In the genomic region with DNA sequence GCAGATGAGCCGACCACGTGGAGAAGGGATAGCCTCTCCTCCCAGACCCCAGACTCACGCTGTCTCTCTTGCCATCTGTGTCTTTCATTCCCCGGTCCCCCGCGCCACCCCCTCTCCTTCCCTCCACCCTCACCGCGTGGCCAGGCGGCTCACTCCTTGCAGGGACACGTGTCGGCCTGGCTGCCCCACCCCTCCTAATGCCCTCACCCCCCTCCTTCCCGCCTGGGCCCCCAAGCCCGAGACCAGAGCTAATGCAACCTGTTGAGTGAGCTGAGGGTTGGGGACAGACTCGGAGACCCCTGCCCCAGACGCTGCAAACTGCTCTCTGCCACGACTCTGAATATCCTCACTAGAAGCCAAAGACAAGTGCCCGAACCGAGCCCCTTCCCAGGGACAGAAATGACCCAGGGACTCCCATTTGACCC, we compare ENCODE assay signal across 8 cellular contexts. TPM values are rescaled to one million over a fixed set of nuclear protein-coding genes. Genes with fewer than 3 reads are reported as not detected.
A peak's percentile ranks its signal among the peaks of the same experiment; 100 is the strongest.
DNase-seq lines count a peak whose midpoint lies in the region; ATAC-seq, FAIRE-seq and TF ChIP-seq lines count a peak whose summit lies in the region.

No MANE protein-coding gene starts in this region.

- H3K4me1 ChIP-seq in CD8-positive, alpha-beta memory T cell (ENCODE audit: insufficient read depth, low read length): peaks cover 13% of the 10 kb centered on the region

- TF ChIP-seq CTCF in HL-60 (IDR thresholded peaks at IDR 0.05; ENCODE audit: insufficient read depth, low read length) (no peak), glutamatergic neuron (IDR thresholded peaks at IDR 0.05; ENCODE audit: partially characterized antibody, unreplicated experiment) (no peak)

- no peaks in the 10 kb centered on the region for H3K9me3 Mint-ChIP-seq in CD8-positive, alpha-beta memory T cell
- no peaks in the 10 kb centered on the region for H3K9me3 Mint-ChIP-seq in activated CD8-positive, alpha-beta memory T cell treated with anti-CD3 and anti-CD28 coated beads, Interleukin-2, amount 10 ng/mL, durations not matched to agents 7 days and 5 days (ENCODE audit: low read depth)
- peaks cover 23% of the 10 kb centered on the region for H3K9me3 Mint-ChIP-seq in glutamatergic neuron (ENCODE audit: unreplicated experiment)

- H3K27me3 Mint-ChIP-seq in CD8-positive, alpha-beta memory T cell: peaks cover 0 to 2% of the 10 kb centered on the region in 2 donors
- no peaks in the 10 kb centered on the region for H3K27me3 Mint-ChIP-seq in activated CD8-positive, alpha-beta memory T cell treated with anti-CD3 and anti-CD28 coated beads, Interleukin-2, amount 10 ng/mL, durations not matched to agents 7 days and 5 days
- H3K27me3 Mint-ChIP-seq in glutamatergic neuron (ENCODE audit: unreplicated experiment): peaks cover 18% of the 10 kb centered on the region

- no peaks in the 10 kb centered on the region for H3K27me3 ChIP-seq in CD8-positive, alpha-beta memory T cell (ENCODE audit: insufficient read depth, low read length, poor library complexity, severe bottlenecking)
- H3K27me3 ChIP-seq in HL-60 (ENCODE audit: insufficient read depth, poor library complexity, severe bottlenecking): no peaks in the 10 kb centered on the region

- H3K27ac Mint-ChIP-seq in CD8-positive, alpha-beta memory T cell: peak overlapping the region; percentile 35 to 98 (median 76)
- peak overlapping the region; percentile 89 for H3K27ac Mint-ChIP-seq in activated CD8-positive, alpha-beta memory T cell treated with anti-CD3 and anti-CD28 coated beads, Interleukin-2, amount 10 ng/mL, durations not matched to agents 7 days and 5 days
- peak overlapping the region; percentile 97 for H3K27ac Mint-ChIP-seq in glutamatergic neuron (ENCODE audit: unreplicated experiment)

- peaks cover 1 to 17% (median 4%) of the 10 kb centered on the region in 3 donors for H3K36me3 Mint-ChIP-seq in CD8-positive, alpha-beta memory T cell
- H3K36me3 Mint-ChIP-seq in activated CD8-positive, alpha-beta memory T cell treated with anti-CD3 and anti-CD28 coated beads, Interleukin-2, amount 10 ng/mL, durations not matched to agents 7 days and 5 days: peaks cover 26% of the 10 kb centered on the region
- H3K36me3 Mint-ChIP-seq in glutamatergic neuron (ENCODE audit: unreplicated experiment): no peaks in the 10 kb centered on the region

- no peaks in the 10 kb centered on the region for H3K9me3 ChIP-seq in CD8-positive, alpha-beta memory T cell (ENCODE audit: low read length)

- peak overlapping the region; percentile 87 to 96 (median 89) for H3K4me3 Mint-ChIP-seq in CD8-positive, alpha-beta memory T cell
- H3K4me3 Mint-ChIP-seq in activated CD8-positive, alpha-beta memory T cell treated with anti-CD3 and anti-CD28 coated beads, Interleukin-2, amount 10 ng/mL, durations not matched to agents 7 days and 5 days: peak overlapping the region; percentile 91
- H3K4me3 Mint-ChIP-seq in glutamatergic neuron (ENCODE audit: unreplicated experiment): peak overlapping the region; percentile 98

- peaks cover 18 to 43% (median 29%) of the 10 kb centered on the region in 3 donors for H3K4me1 Mint-ChIP-seq in CD8-positive, alpha-beta memory T cell
- H3K4me1 Mint-ChIP-seq in activated CD8-positive, alpha-beta memory T cell treated with anti-CD3 and anti-CD28 coated beads, Interleukin-2, amount 10 ng/mL, durations not matched to agents 7 days and 5 days: peaks cover 40% of the 10 kb centered on the region
- peaks cover 41% of the 10 kb centered on the region for H3K4me1 Mint-ChIP-seq in glutamatergic neuron (ENCODE audit: low read depth, unreplicated experiment)

- CTCF ChIA-PET in CD8-positive, alpha-beta memory T cell (lab: Charles Lee): no interaction called here
- CTCF ChIA-PET in activated CD8-positive, alpha-beta memory T cell treated with anti-CD3 and anti-CD28 coated beads, Interleukin-2, amount 10 ng/mL, durations not matched to agents 7 days and 5 days (lab: Charles Lee): interaction anchor here (1.0 to 2.2 kb wide), 4 partner anchors 26 to 106 kb away, joined by 3 to 7 read pairs (median 5); a partner anchor contains a TSS

- ATAC-seq in activated CD8-positive, alpha-beta memory T cell treated with anti-CD3 and anti-CD28 coated beads, Interleukin-2, amount 10 ng/mL, durations not matched to agents 7 days and 5 days: peak; percentile 59

- FAIRE-seq in urothelium cell line (lab: Jason Lieb, UNC): no peak

- H3K27ac ChIP-seq in CD8-positive, alpha-beta memory T cell (ENCODE audit: low read depth, low read length): peak overlapping the region; percentile 72
- peak overlapping the region; percentile 79 for H3K27ac ChIP-seq in HL-60 (replicated peaks)

- peak in 2 of 5 donors; percentile 5 to 6 for DNase-seq in CD8-positive, alpha-beta memory T cell
- DNase-seq in HL-60 (ENCODE audit: low read depth in 1 of 2, low spot score in 1 of 2): peak in 1 of 2 experiments; percentile 62
- peak; percentile 59 for DNase-seq in activated CD8-positive, alpha-beta memory T cell treated with anti-CD3 and anti-CD28 coated beads, Interleukin-2, amount 10 ng/mL, durations not matched to agents 7 days and 5 days
- DNase-seq in glutamatergic neuron: peak; percentile 63
- DNase-seq in stimulated activated CD8-positive, alpha-beta memory T cell treated with anti-CD3 and anti-CD28 coated beads, Interleukin-12 subunit alpha, Interleukin-12 subunit beta, amount 100 ng/mL, for 1 hour (ENCODE audit: low read depth): peak; percentile 2
- DNase-seq in LoVo (ENCODE audit: low spot score): no peak
- no peak for DNase-seq in NCI-H1105 (lab: John Stamatoyannopoulos, UW)
- DNase-seq in urothelium cell line (ENCODE audit: low spot score): no peak

- H3K4me3 ChIP-seq in CD8-positive, alpha-beta memory T cell (ENCODE audit: low read length): peak overlapping the region; percentile 74
- peak overlapping the region; percentile 67 for H3K4me3 ChIP-seq in HL-60 (replicated peaks; ENCODE audit: insufficient read depth, low read length)

- H3K36me3 ChIP-seq in CD8-positive, alpha-beta memory T cell (ENCODE audit: insufficient read depth, low read length): no peaks in the 10 kb centered on the region

- POLR2A ChIA-PET in CD8-positive, alpha-beta memory T cell (lab: Charles Lee): interaction anchor here (0.6 to 1.3 kb wide), 2 partner anchors 36 to 106 kb away, joined by 4 to 9 read pairs; a partner anchor contains a TSS

RNA-seq across cellular contexts. Expression of a gene that starts 1.8 kb away (rescaled TPM):
- total RNA-seq in CD8-positive, alpha-beta memory T cell: 100 to 1,000 TPM; 188 to 211 TPM
- polyA plus RNA-seq in CD8-positive, alpha-beta memory T cell: 19.8 TPM
- 100 to 1,000 TPM in 1 of 2 experiments, 10 to 100 TPM in 1; 93.9 to 123 TPM for total RNA-seq in activated CD8-positive, alpha-beta memory T cell treated with anti-CD3 and anti-CD28 coated beads, Interleukin-2, amount 10 ng/mL, durations not matched to agents 7 days and 5 days
- total RNA-seq in glutamatergic neuron (ENCODE audit: unreplicated experiment): 136 TPM

RNA-seq across cellular contexts. Expression of a gene that starts 7.7 kb away (rescaled TPM):
- 100 to 1,000 TPM; 105 to 107 TPM for total RNA-seq in CD8-positive, alpha-beta memory T cell
- polyA plus RNA-seq in CD8-positive, alpha-beta memory T cell: 69.4 TPM
- 10 to 100 TPM; 72.7 to 75.4 TPM for total RNA-seq in activated CD8-positive, alpha-beta memory T cell treated with anti-CD3 and anti-CD28 coated beads, Interleukin-2, amount 10 ng/mL, durations not matched to agents 7 days and 5 days
- total RNA-seq in glutamatergic neuron (ENCODE audit: unreplicated experiment): 87.6 TPM

RNA-seq across cellular contexts. Expression of a gene that starts 40.5 kb away (rescaled TPM):
- total RNA-seq in CD8-positive, alpha-beta memory T cell: 10 to 100 TPM; 12.8 to 13.5 TPM
- 17.8 TPM for polyA plus RNA-seq in CD8-positive, alpha-beta memory T cell
- total RNA-seq in activated CD8-positive, alpha-beta memory T cell treated with anti-CD3 and anti-CD28 coated beads, Interleukin-2, amount 10 ng/mL, durations not matched to agents 7 days and 5 days: 10 to 100 TPM; 22.4 to 25.7 TPM
- 18.6 TPM for total RNA-seq in glutamatergic neuron (ENCODE audit: unreplicated experiment)

RNA-seq across cellular contexts. Expression of a gene that starts 53.3 kb away (rescaled TPM):
- total RNA-seq in CD8-positive, alpha-beta memory T cell: 100 to 1,000 TPM; 150 to 153 TPM
- polyA plus RNA-seq in CD8-positive, alpha-beta memory T cell: 109 TPM
- 100 to 1,000 TPM; 359 to 395 TPM for total RNA-seq in activated CD8-positive, alpha-beta memory T cell treated with anti-CD3 and anti-CD28 coated beads, Interleukin-2, amount 10 ng/mL, durations not matched to agents 7 days and 5 days
- total RNA-seq in glutamatergic neuron (ENCODE audit: unreplicated experiment): 132 TPM

RNA-seq across cellular contexts. Expression of a gene that starts 56.5 kb away (rescaled TPM):
- total RNA-seq in CD8-positive, alpha-beta memory T cell: not detected
- not detected for polyA plus RNA-seq in CD8-positive, alpha-beta memory T cell
- total RNA-seq in activated CD8-positive, alpha-beta memory T cell treated with anti-CD3 and anti-CD28 coated beads, Interleukin-2, amount 10 ng/mL, durations not matched to agents 7 days and 5 days: not detected
- total RNA-seq in glutamatergic neuron (ENCODE audit: unreplicated experiment): 0.71 TPM

Comparison
In these comparisons a context has a peak if more than half of its experiments do, and no peak if none do; other contexts are left out.
1. DNase-seq: peak in activated CD8-positive, alpha-beta memory T cell treated with anti-CD3 and anti-CD28 coated beads, Interleukin-2, amount 10 ng/mL, durations not matched to agents 7 days and 5 days (single experiment), glutamatergic neuron (single experiment) and stimulated activated CD8-positive, alpha-beta memory T cell treated with anti-CD3 and anti-CD28 coated beads, Interleukin-12 subunit alpha, Interleukin-12 subunit beta, amount 100 ng/mL, for 1 hour (single experiment); none in LoVo (single experiment), NCI-H1105 (single experiment) and urothelium cell line (single experiment).
2. Peak in every context shown above with its lines, with median percentiles within 50 percentile points of each other: H3K27ac Mint-ChIP-seq and H3K4me3 Mint-ChIP-seq.